ENCODE assay signal across 8 cellular contexts in the genomic region with DNA sequence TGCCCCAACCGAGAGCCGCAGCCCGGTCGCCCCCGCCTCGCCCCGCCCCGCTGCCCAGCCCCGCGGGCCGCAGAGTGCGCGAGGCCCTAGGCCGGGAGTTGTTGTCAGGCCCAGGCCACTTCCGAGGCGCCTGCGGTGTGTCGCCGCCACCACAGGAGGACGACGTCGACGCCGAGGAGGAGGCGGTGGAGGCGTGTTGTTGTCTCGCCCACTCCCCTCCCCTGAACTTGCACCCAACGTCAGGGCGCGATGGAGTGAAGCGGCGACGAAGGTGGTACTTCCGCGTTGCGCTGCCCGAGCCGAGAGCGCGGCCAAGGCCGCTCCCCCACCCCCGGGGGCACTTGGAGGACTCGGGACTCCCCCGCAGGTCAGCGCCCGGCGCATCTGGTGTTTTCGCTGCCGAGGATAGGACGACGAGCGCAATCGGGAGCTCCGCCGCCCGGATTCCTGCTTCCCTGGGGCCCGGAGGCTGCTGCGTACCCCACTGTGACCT. TPM values are rescaled to one million over a fixed set of nuclear protein-coding genes. Genes with fewer than 3 reads are reported as not detected.
DNase-seq lines count a peak whose midpoint lies in the region; ATAC-seq and TF ChIP-seq lines count a peak whose summit lies in the region.

TSS of gene CDK13 (plus strand) at position 277 of the 493 bp plus-strand sequence. CDS start 386 bp downstream, outside the sequence.

- 0% methylated on average over 9 to 58 of the region's 58 CpGs for WGBS in spleen, 5 donors

- DNase-seq in NCI-H187 (lab: John Stamatoyannopoulos, UW) (peak; percentile 30 to 58), NCI-H187 treated with DMSO at 0.1 percent for 48 hours (lab: John Stamatoyannopoulos, UW) (no peak), NCI-H2081 treated with DMSO at 0.1 percent for 48 hours (lab: John Stamatoyannopoulos, UW) (peak; percentile 33), T47D (ENCODE audit: low read depth in 1 of 2, low spot score in 1 of 2) (peak; percentile 94 to 95), immature natural killer cell (peak; percentile 98 to 99 (median 99)), spleen (peak; percentile 98)

- intact Hi-C loops in spleen (cut with DNase I; ENCODE audit: low total_unique reads): loop anchor here (5.0 kb wide), 1 partner anchor 102 kb away; no protein-coding TSS in a partner anchor

- H3K27me3 Mint-ChIP-seq in immature natural killer cell (ENCODE audit: low read depth in 3 of 3): peaks cover 25 to 26% (median 26%) of the 10 kb centered on the region in 3 donors

- TF ChIP-seq CTCF in VCaP (conservative IDR thresholded peaks at IDR 0.05) (0 out of 2 replicates have a peak, but pooled peaks have one; percentile 14), spleen (IDR thresholded peaks at IDR 0.05 in 8 of 11, conservative IDR thresholded peaks at IDR 0.05 in 3 of 11) (peak in 3 of 11 experiments; percentile 15 to 27 (median 19))

- H3K9me3 Mint-ChIP-seq in immature natural killer cell: peaks cover 0 to 1% (median 0%) of the 10 kb centered on the region in 6 donors

- in situ Hi-C loops in T47D (cut with HindIII; ENCODE audit: low pct_unique_long_range_greater_than_20kb, low sequenced_read_pairs): no loop called here

- ATAC-seq in HG02938 (IDR thresholded peaks at IDR 0.05; ENCODE audit: unreplicated experiment): peak; percentile 39

- TF ChIP-seq POLR2A in spleen (IDR thresholded peaks at IDR 0.05): peak in 1 of 3 donors; percentile 61

- H3K4me1 Mint-ChIP-seq in immature natural killer cell: peaks cover 56 to 59% of the 10 kb centered on the region in 2 donors

- H3K4me1 ChIP-seq in spleen: peaks cover 34 to 48% (median 43%) of the 10 kb centered on the region in 6 donors

- peak within 1 kb of the TSS; percentile 95 to 99 (median 97) for H3K4me3 Mint-ChIP-seq in immature natural killer cell

- H3K36me3 ChIP-seq in spleen: no peaks in the 10 kb centered on the region

- no peaks in the 10 kb centered on the region for H3K27me3 ChIP-seq in spleen (replicated peaks in 1 of 7)

- no peaks in the 10 kb centered on the region for H3K36me3 Mint-ChIP-seq in immature natural killer cell

- peak within 1 kb of the TSS; percentile 67 to 97 (median 92) for H3K4me3 ChIP-seq in spleen

- peak within 1 kb of the TSS; percentile 100 for H3K27ac ChIP-seq in VCaP
- H3K27ac ChIP-seq in spleen: peak within 1 kb of the TSS; percentile 94 to 100 (median 100)

- H3K9me3 ChIP-seq in spleen: no peaks in the 10 kb centered on the region

- H3K27ac Mint-ChIP-seq in immature natural killer cell: peak within 1 kb of the TSS; percentile 100

RNA-seq across cellular contexts. Expression of gene CDK13, which starts in this region (rescaled TPM):
- polyA plus RNA-seq in immature natural killer cell (10 to 100 TPM; 19.1 to 58.3 (median 22.6) TPM), spleen (10 to 100 TPM; 18.0 to 25.1 (median 20.0) TPM)
- total RNA-seq in spleen: 100 to 1,000 TPM in 2 of 7 donors, 10 to 100 TPM in 5; 61.2 to 125 (median 88.2) TPM
